In the genomic region with DNA sequence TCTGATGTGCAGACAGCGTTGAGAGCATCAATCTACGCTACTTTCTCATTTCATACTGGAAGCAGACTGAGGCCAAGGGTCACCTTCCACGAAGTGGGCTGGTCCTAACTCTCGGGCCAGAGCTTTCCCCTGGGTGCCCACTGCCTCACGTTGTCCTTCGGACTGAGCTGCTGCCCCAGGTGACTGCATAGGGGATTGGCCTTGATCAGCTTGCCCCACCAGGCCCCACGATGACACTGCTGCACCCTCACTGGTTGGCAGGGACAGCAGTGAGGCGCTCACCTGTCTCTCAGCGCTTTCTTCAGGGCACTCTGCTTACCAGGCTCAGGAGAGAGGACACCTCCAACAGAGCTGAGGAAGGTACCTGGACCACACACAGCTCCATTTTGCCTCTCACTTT, we compare ENCODE assay signal across 26 cellular contexts. TPM values are rescaled to one million over a fixed set of nuclear protein-coding genes. Genes with fewer than 3 reads are reported as not detected.
DNase-seq lines count a peak whose midpoint lies in the region; ATAC-seq, FAIRE-seq and TF ChIP-seq lines count a peak whose summit lies in the region.
"Had no signal": no experiment of that assay in that cellular context is flagged by ENCODE, and none has a peak within 500 bp of the region (broad histone marks: within the 10 kb centered on the region; RNA-seq: fewer than 3 reads in every experiment).

No MANE protein-coding gene starts in this region.

- no peak overlapping the region for H2AK5ac ChIP-seq in mesendoderm (ENCODE audit: low read length)

- no peak overlapping the region for H4K5ac ChIP-seq in mesendoderm (ENCODE audit: low read length)

- peaks cover 20% of the 10 kb centered on the region for H3K79me1 ChIP-seq in mesendoderm (ENCODE audit: low read length)

- H3K4me3 ChIP-seq in HepG2 (replicated peaks in 1 of 3; ENCODE audit: insufficient read depth in 1 of 3, low read depth in 2 of 3, low read length in 3 of 3) (no peak overlapping the region), right lobe of liver (no peak overlapping the region), ascending aorta (no peak overlapping the region), mesendoderm (ENCODE audit: low read length) (no peak overlapping the region), uterus (no peak overlapping the region), Peyer's patch (no peak overlapping the region)
- H3K4me3 ChIP-seq: HAP-1, PC-9 had no signal

- TF ChIP-seq CTCF in HepG2 (CRISPR knock-in tag; IDR thresholded peaks at IDR 0.05): no peak
- no peak for TF ChIP-seq CTCF in right lobe of liver (IDR thresholded peaks at IDR 0.05)
- no peak for TF ChIP-seq CTCF in ascending aorta (IDR thresholded peaks at IDR 0.05)
- no peak for TF ChIP-seq CTCF in uterus (IDR thresholded peaks at IDR 0.05)
- no peak for TF ChIP-seq CTCF in Peyer's patch (IDR thresholded peaks at IDR 0.05)

- ATAC-seq in HepG2 (no peak), right lobe of liver (no peak), GM18517 (IDR thresholded peaks at IDR 0.05; ENCODE audit: unreplicated experiment) (no peak)

- H3K27ac Mint-ChIP-seq in activated CD4-positive, alpha-beta memory T cell treated with anti-CD3 and anti-CD28 coated beads, Interleukin-2, amount 10 ng/mL, durations not matched to agents 7 days and 5 days: no peak overlapping the region

- intact Hi-C loops in HepG2 (cut with micrococcal nuclease; ENCODE audit: unreplicated experiment) (no loop called here), right lobe of liver (cut with DNase I) (no loop called here), ascending aorta (cut with DNase I) (no loop called here), uterus (cut with DNase I; ENCODE audit: low total_unique reads) (no loop called here)

- no peak overlapping the region for H3K4ac ChIP-seq in mesendoderm (ENCODE audit: low read depth, low read length)

- TF ChIP-seq POLR2A in HepG2 (IDR thresholded peaks at IDR 0.05; ENCODE audit: insufficient read depth in 1 of 2, low read depth in 2 of 2, low read length in 2 of 2): no peak
- no peak for TF ChIP-seq POLR2A in right lobe of liver (IDR thresholded peaks at IDR 0.05)
- TF ChIP-seq POLR2A in uterus (IDR thresholded peaks at IDR 0.05): no peak
- TF ChIP-seq POLR2A in Peyer's patch (IDR thresholded peaks at IDR 0.05): no peak

- H3K9me3 Mint-ChIP-seq in activated CD4-positive, alpha-beta memory T cell treated with anti-CD3 and anti-CD28 coated beads, Interleukin-2, amount 10 ng/mL, durations not matched to agents 7 days and 5 days: no peaks in the 10 kb centered on the region

- BruUV-seq in HepG2 (replicated peaks; lab: Mats Ljungman, UMichigan): no TSS peak

- H3K9ac ChIP-seq in HepG2 (ENCODE audit: insufficient read depth, low read depth, low read length) (no peak overlapping the region), mesendoderm (ENCODE audit: low read length) (no peak overlapping the region)

- H3K23ac ChIP-seq in mesendoderm (ENCODE audit: low read length): peak overlapping the region; percentile 81

- no peak overlapping the region for H3K4me3 Mint-ChIP-seq in activated CD4-positive, alpha-beta memory T cell treated with anti-CD3 and anti-CD28 coated beads, Interleukin-2, amount 10 ng/mL, durations not matched to agents 7 days and 5 days

- peaks cover 6% of the 10 kb centered on the region for H3K4me1 Mint-ChIP-seq in activated CD4-positive, alpha-beta memory T cell treated with anti-CD3 and anti-CD28 coated beads, Interleukin-2, amount 10 ng/mL, durations not matched to agents 7 days and 5 days

- POLR2A ChIA-PET in HepG2 (lab: Yijun Ruan, JAX): no interaction called here
- POLR2A ChIA-PET in activated CD4-positive, alpha-beta memory T cell treated with anti-CD3 and anti-CD28 coated beads, Interleukin-2, amount 10 ng/mL, durations not matched to agents 7 days and 5 days (lab: Charles Lee): no interaction called here

- H4K20me1 ChIP-seq in HepG2 (ENCODE audit: insufficient read depth, low read length): 0 out of 2 replicates have a peak, but pooled peaks cover under 1% of the 10 kb centered on the region

- H3K36me3 ChIP-seq in HepG2 (replicated peaks in 1 of 2; ENCODE audit: control insufficient read depth in 1 of 2, insufficient read depth in 2 of 2, low read length in 2 of 2) (peaks cover 2 to 13% of the 10 kb centered on the region in 2 experiments; a peak in 2 of 5 replicates), right lobe of liver (no peaks in the 10 kb centered on the region), ascending aorta (no peaks in the 10 kb centered on the region), mesendoderm (ENCODE audit: control insufficient read depth, insufficient read depth, low read length) (no peaks in the 10 kb centered on the region), uterus (no peaks in the 10 kb centered on the region), Peyer's patch (no peaks in the 10 kb centered on the region)
- H3K36me3 ChIP-seq: BE2C, HAP-1 had no signal

- in situ Hi-C loops in HepG2 (cut with HindIII; ENCODE audit: extremely low pct_ligation_motif_present, low pct_unique_long_range_greater_than_20kb): no loop called here

- no peaks in the 10 kb centered on the region for H3K36me3 Mint-ChIP-seq in activated CD4-positive, alpha-beta memory T cell treated with anti-CD3 and anti-CD28 coated beads, Interleukin-2, amount 10 ng/mL, durations not matched to agents 7 days and 5 days (ENCODE audit: low read depth)

- H3K4me1 ChIP-seq in HepG2 (ENCODE audit: insufficient read depth, low read length) (peaks cover 20% of the 10 kb centered on the region), right lobe of liver (peaks cover 0 to 19% (median 9%) of the 10 kb centered on the region in 4 donors), ascending aorta (peaks cover 0 to 10% of the 10 kb centered on the region in 2 donors), mesendoderm (ENCODE audit: control insufficient read depth, low read depth, low read length) (peaks cover 5% of the 10 kb centered on the region), uterus (peaks cover 0 to 9% of the 10 kb centered on the region in 2 donors), Peyer's patch (no peaks in the 10 kb centered on the region)
- H3K4me1 ChIP-seq: BE2C had no signal

- no peak overlapping the region for H3K4me2 ChIP-seq in HepG2 (ENCODE audit: low read depth, low read length)
- H3K4me2 ChIP-seq in mesendoderm (ENCODE audit: low read length): no peak overlapping the region
- H3K4me2 ChIP-seq: PC-9 had no signal

- DNase-seq in HepG2 (ENCODE audit: low spot score) (no peak), right lobe of liver (no peak), ascending aorta (ENCODE audit: low spot score in 2 of 2) (no peak), mesendoderm (no peak), uterus (no peak), Peyer's patch (no peak)
- no peak for DNase-seq in activated CD4-positive, alpha-beta memory T cell treated with anti-CD3 and anti-CD28 coated beads, Interleukin-2, amount 10 ng/mL, durations not matched to agents 7 days and 5 days
- DNase-seq: BE2C; DMS153; DND-41; Karpas-422; NCI-H1105; NCI-H146; NCI-H446; NCI-H524 treated with DMSO at 0.1 percent for 48 hours; NCI-H774; NK-92 treated with Interleukin-12 subunit alpha and Interleukin-12 subunit beta, amount 100 ng/mL, for 24 hours; PC-9; RPMI8226; SHP77 had no signal

- peaks cover 20% of the 10 kb centered on the region for H3K79me2 ChIP-seq in HepG2 (ENCODE audit: insufficient read depth, low read length)
- H3K79me2 ChIP-seq in mesendoderm (ENCODE audit: control insufficient read depth, insufficient read depth, low read length): peaks cover 17% of the 10 kb centered on the region

- H3K9me3 ChIP-seq in HepG2 (ENCODE audit: low read length) (no peaks in the 10 kb centered on the region), right lobe of liver (no peaks in the 10 kb centered on the region), ascending aorta (no peaks in the 10 kb centered on the region), uterus (no peaks in the 10 kb centered on the region), Peyer's patch (no peaks in the 10 kb centered on the region)
- H3K9me3 ChIP-seq: BE2C, HAP-1 had no signal

- no peak overlapping the region for H3K56ac ChIP-seq in mesendoderm (ENCODE audit: low read length)

- no peak overlapping the region for H3K18ac ChIP-seq in mesendoderm (ENCODE audit: low read length)

- H3K27me3 ChIP-seq in HepG2 (ENCODE audit: control insufficient read depth in 1 of 2, insufficient read depth in 2 of 2, low read length in 2 of 2) (no peaks in the 10 kb centered on the region), right lobe of liver (no peaks in the 10 kb centered on the region), ascending aorta (no peaks in the 10 kb centered on the region), mesendoderm (ENCODE audit: insufficient read depth, low read length, poor library complexity) (no peaks in the 10 kb centered on the region), uterus (no peaks in the 10 kb centered on the region), Peyer's patch (no peaks in the 10 kb centered on the region)
- H3K27me3 ChIP-seq: BE2C had no signal

- H2BK120ac ChIP-seq in mesendoderm (ENCODE audit: low read depth, low read length): no peak overlapping the region

- TF ChIP-seq RAD21 in HepG2 (CRISPR knock-in tag; IDR thresholded peaks at IDR 0.05): no peak

- no peak overlapping the region for H2AFZ ChIP-seq in HepG2 (ENCODE audit: low read length)
- H2AFZ ChIP-seq: PC-9 had no signal

- FAIRE-seq in HepG2 (lab: Jason Lieb, UNC): no peak
- FAIRE-seq: GM12892, GM19239 had no signal

- no peak for TF ChIP-seq EP300 in HepG2 (IDR thresholded peaks at IDR 0.05; ENCODE audit: low read depth in 2 of 2, low read length in 2 of 2)
- TF ChIP-seq EP300 in HepG2 (CRISPR knock-in tag; IDR thresholded peaks at IDR 0.05; ENCODE audit: borderline replicate concordance): no peak

- H4K8ac ChIP-seq in mesendoderm (ENCODE audit: low read depth, low read length): no peak overlapping the region

- CTCF ChIA-PET in HepG2 (lab: Yijun Ruan, JAX; ENCODE audit: low intra/inter-chr PET ratio, low total read pairs): no interaction called here
- CTCF ChIA-PET in activated CD4-positive, alpha-beta memory T cell treated with anti-CD3 and anti-CD28 coated beads, Interleukin-2, amount 10 ng/mL, durations not matched to agents 7 days and 5 days (lab: Charles Lee): no interaction called here

- H3K27me3 Mint-ChIP-seq in activated CD4-positive, alpha-beta memory T cell treated with anti-CD3 and anti-CD28 coated beads, Interleukin-2, amount 10 ng/mL, durations not matched to agents 7 days and 5 days: peaks cover 2% of the 10 kb centered on the region

- H2BK5ac ChIP-seq in mesendoderm (ENCODE audit: low read length): no peak overlapping the region

- 95% methylated on average over 7 of the region's 9 CpGs for WGBS in HepG2 (ENCODE audit: low lambda C conversion rate)
- WGBS in right lobe of liver (ENCODE audit: insufficient coverage, low coverage, low lambda C conversion rate, missing lambda C conversion rate): no CpG with 5 or more reads among the region's 9 CpGs
- WGBS in mesendoderm (ENCODE audit: extremely low coverage, insufficient coverage, low lambda C conversion rate): no CpG with 5 or more reads among the region's 9 CpGs

- no peak overlapping the region for H2BK15ac ChIP-seq in mesendoderm (replicated peaks; ENCODE audit: low read depth)

- H3K27ac ChIP-seq in HepG2 (ENCODE audit: extremely low read length, insufficient read depth, low read length): no peak overlapping the region
- H3K27ac ChIP-seq in right lobe of liver: no peak overlapping the region
- H3K27ac ChIP-seq in ascending aorta: peak overlapping the region; percentile 8 to 15
- no peak overlapping the region for H3K27ac ChIP-seq in mesendoderm (ENCODE audit: low read depth, low read length)
- peak overlapping the region; percentile 54 to 68 for H3K27ac ChIP-seq in uterus
- no peak overlapping the region for H3K27ac ChIP-seq in Peyer's patch
- H3K27ac ChIP-seq: 22Rv1, HL-60, PC-9 had no signal

RNA-seq across cellular contexts. Expression of gene CABLES1, which starts 47.3 kb away (rescaled TPM):
- total RNA-seq in HepG2 (2016; rRNA removed; fragmentation: Illumina TruSeq; extraction: Trizol) (25.8 and 32.4 TPM in 2 replicates), right lobe of liver (10 to 100 TPM in 5 of 6 experiments, 1 to 10 TPM in 1; 7.4 to 21.5 (median 11.3) TPM), ascending aorta (5.4 TPM), uterus (10 to 100 TPM in 1 of 4 donors, 1 to 10 TPM in 3; 8.5 to 12.6 (median 9.2) TPM), Peyer's patch (10 to 100 TPM in 3 of 4 donors, 1 to 10 TPM in 1; 6.6 to 28.5 (median 19.5) TPM)
- total RNA-seq in HepG2 (2016; cell fraction: cytosol; rRNA removed; fragmentation: Illumina TruSeq; extraction: Trizol; ENCODE audit: low read depth): 7.2 and 8.8 TPM in 2 replicates
- 24.2 and 25.8 TPM in 2 replicates for total RNA-seq in HepG2 (2016; cell fraction: insoluble cytoplasmic fraction; rRNA removed; fragmentation: Illumina TruSeq; extraction: Trizol)
- 31.6 and 31.8 TPM in 2 replicates for total RNA-seq in HepG2 (2016; cell fraction: membrane; rRNA removed; fragmentation: Illumina TruSeq; extraction: Trizol)
- total RNA-seq in HepG2 (2016; cell fraction: nucleus; rRNA removed; fragmentation: Illumina TruSeq; extraction: Trizol): 23.4 and 24.3 TPM in 2 replicates
- 14.7 and 15.5 TPM in 2 replicates for polyA plus RNA-seq in HepG2 (2011; rRNA removed)
- polyA plus RNA-seq in HepG2 (2011; cell fraction: cytosol; rRNA removed): 11.3 and 13.8 TPM in 2 replicates
- polyA plus RNA-seq in HepG2 (2011; cell fraction: nucleus; rRNA removed): 13.3 and 13.6 TPM in 2 replicates
- polyA plus RNA-seq in HepG2 (2012): 21.4 and 30.0 TPM in 2 replicates
- 8.1 and 10.3 TPM in 2 replicates for polyA plus RNA-seq in HepG2 (2016; cell fraction: cytosol; fragmentation: Illumina TruSeq; extraction: Trizol; ENCODE audit: low read depth)
- 31.8 and 42.4 TPM in 2 replicates for polyA plus RNA-seq in HepG2 (2016; cell fraction: insoluble cytoplasmic fraction; fragmentation: Illumina TruSeq; extraction: Trizol; ENCODE audit: low read depth)
- 27.2 and 29.8 TPM in 2 replicates for polyA plus RNA-seq in HepG2 (2016; cell fraction: membrane; fragmentation: Illumina TruSeq; extraction: Trizol; ENCODE audit: low read depth)
- 28.1 and 31.7 TPM in 2 replicates for polyA plus RNA-seq in HepG2 (2016; cell fraction: nucleus; fragmentation: Illumina TruSeq; extraction: Trizol; ENCODE audit: insufficient read depth, low read depth)
- polyA minus RNA-seq in HepG2 (2011; rRNA and poly(A)+ RNA removed; ENCODE audit: low replicate concordance): 12.7 and 15.8 TPM in 2 replicates
- polyA minus RNA-seq in HepG2 (2011; cell fraction: cytosol; rRNA and poly(A)+ RNA removed): 12.3 and 13.9 TPM in 2 replicates
- 26.8 and 35.3 TPM in 2 replicates for polyA minus RNA-seq in HepG2 (2011; cell fraction: nucleus; rRNA and poly(A)+ RNA removed)
- 15.9 TPM for polyA plus RNA-seq in mesendoderm (2013, experiment 1 of 2)
- 16.6 TPM for polyA plus RNA-seq in mesendoderm (2013, experiment 2 of 2)
- total RNA-seq in activated CD4-positive, alpha-beta memory T cell treated with anti-CD3 and anti-CD28 coated beads, Interleukin-2, amount 10 ng/mL, durations not matched to agents 7 days and 5 days: 1 to 10 TPM; 2.7 to 2.8 TPM

Comparison
In these comparisons a context has a peak if more than half of its experiments do, and no peak if none do; other contexts are left out.
1. H3K27ac ChIP-seq: peak in ascending aorta (2 of 2) and uterus (2 of 2); none in HepG2 (single experiment), right lobe of liver (0 of 3), mesendoderm (single experiment) and Peyer's patch (0 of 4).